ENCODE assay signal across 9 cellular contexts in the genomic region with DNA sequence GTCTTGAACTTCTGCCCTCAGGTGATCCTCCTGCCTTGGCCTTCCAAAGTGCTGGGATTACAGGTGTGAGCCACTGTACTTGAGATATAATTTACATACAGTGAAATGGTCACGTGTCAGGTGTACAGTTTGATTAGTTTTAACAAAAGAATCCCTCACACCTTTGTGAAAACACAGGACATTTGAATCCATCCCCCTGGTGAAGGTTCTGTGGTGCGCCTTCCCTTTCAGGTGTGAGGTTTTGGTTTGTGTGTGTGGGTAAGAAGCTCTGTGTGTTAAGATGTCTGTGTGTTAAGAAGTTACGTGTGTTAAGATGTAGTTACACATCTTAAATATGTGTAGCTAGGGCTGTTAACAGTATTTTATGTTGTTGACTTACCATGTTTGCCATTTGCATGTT. TPM values are rescaled to one million over a fixed set of nuclear protein-coding genes. Genes with fewer than 3 reads are reported as not detected.
A peak's percentile ranks its signal among the peaks of the same experiment; 100 is the strongest.
DNase-seq lines count a peak whose midpoint lies in the region; ATAC-seq and TF ChIP-seq lines count a peak whose summit lies in the region.
"Had no signal": no experiment of that assay in that cellular context is flagged by ENCODE, and none has a peak within 500 bp of the region (broad histone marks: within the 10 kb centered on the region; RNA-seq: fewer than 3 reads in every experiment).

No MANE protein-coding gene starts in this region.

- intact Hi-C loops in head of caudate nucleus (cut with DNase I), result no loop called here

- H3K27me3 Mint-ChIP-seq in central memory CD8-positive, alpha-beta T cell, result no peaks in the 10 kb centered on the region
- H3K27me3 Mint-ChIP-seq in natural killer cell treated with Interleukin-12 subunit alpha and Interleukin-12 subunit beta and Interleukin-15 and Interleukin-18, amount 100 ng/mL, for 72 hours, result no peaks in the 10 kb centered on the region

- POLR2A ChIA-PET in AG04450 (lab: Yijun Ruan, JAX), result interaction anchor here (1.2 kb wide), 1 partner anchor 56 kb away, joined by 7 read pairs; no protein-coding TSS in a partner anchor

- no peaks in the 10 kb centered on the region for H3K9me2 ChIP-seq in Karpas-422 (replicated peaks; ENCODE audit: insufficient read depth, low read length)

- H3K36me3 Mint-ChIP-seq in central memory CD8-positive, alpha-beta T cell (ENCODE audit: insufficient read depth), result peaks cover 37% of the 10 kb centered on the region
- H3K36me3 Mint-ChIP-seq in natural killer cell treated with Interleukin-12 subunit alpha and Interleukin-12 subunit beta and Interleukin-15 and Interleukin-18, amount 100 ng/mL, for 72 hours, result peaks cover 37% of the 10 kb centered on the region

- H3K9me3 ChIP-seq in AG04450 (ENCODE audit: control insufficient read depth, insufficient read depth, low read length) (no peaks in the 10 kb centered on the region; the same call in 1 of the 2 replicates), Karpas-422 (ENCODE audit: low read length) (no peaks in the 10 kb centered on the region)

- H3K4me3 Mint-ChIP-seq in central memory CD8-positive, alpha-beta T cell, result no peak overlapping the region
- H3K4me3 Mint-ChIP-seq in natural killer cell treated with Interleukin-12 subunit alpha and Interleukin-12 subunit beta and Interleukin-15 and Interleukin-18, amount 100 ng/mL, for 72 hours, result peak overlapping the region; percentile 78

- H3K27ac Mint-ChIP-seq in central memory CD8-positive, alpha-beta T cell (ENCODE audit: low read depth), result peak overlapping the region; percentile 23
- peak overlapping the region; percentile 85 to 92 for H3K27ac Mint-ChIP-seq in natural killer cell treated with Interleukin-12 subunit alpha and Interleukin-12 subunit beta and Interleukin-15 and Interleukin-18, amount 100 ng/mL, for 72 hours

- H3K27me3 ChIP-seq in AG04450 (ENCODE audit: control insufficient read depth, insufficient read depth, low read length), result no peaks in the 10 kb centered on the region
- no peaks in the 10 kb centered on the region for H3K27me3 ChIP-seq in Karpas-422 (ENCODE audit: low read length)

- no peaks in the 10 kb centered on the region for H3K9me3 Mint-ChIP-seq in central memory CD8-positive, alpha-beta T cell
- H3K9me3 Mint-ChIP-seq in natural killer cell treated with Interleukin-12 subunit alpha and Interleukin-12 subunit beta and Interleukin-15 and Interleukin-18, amount 100 ng/mL, for 72 hours, result no peaks in the 10 kb centered on the region

- 0 out of 2 replicates have a peak overlapping the region, but pooled peaks have one; percentile 7 for H3K9ac ChIP-seq in Karpas-422 (ENCODE audit: low read length)

- H3K4me3 ChIP-seq in AG04450 (ENCODE audit: low read depth, low read length) (no peak overlapping the region), Karpas-422 (ENCODE audit: low read length) (no peak overlapping the region)

- H2AFZ ChIP-seq in Karpas-422 (ENCODE audit: low read length), result no peak overlapping the region

- 0 out of 2 replicates have a peak, but pooled peaks cover 3% of the 10 kb centered on the region for H4K20me1 ChIP-seq in Karpas-422 (ENCODE audit: insufficient read depth, low read depth, low read length)

- CTCF ChIA-PET in AG04450 (lab: Charles Lee), result interaction anchor here (1.7 kb wide), 1 partner anchor 57 kb away, joined by 6 read pairs; no protein-coding TSS in a partner anchor

- peaks cover 63% of the 10 kb centered on the region for H3K4me1 ChIP-seq in Karpas-422 (ENCODE audit: low read length)

- peak overlapping the region; percentile 28 for H3K4me2 ChIP-seq in Karpas-422 (ENCODE audit: low read depth, low read length, poor library complexity, severe bottlenecking)

- peaks cover 46% of the 10 kb centered on the region for H3K4me1 Mint-ChIP-seq in central memory CD8-positive, alpha-beta T cell
- H3K4me1 Mint-ChIP-seq in natural killer cell treated with Interleukin-12 subunit alpha and Interleukin-12 subunit beta and Interleukin-15 and Interleukin-18, amount 100 ng/mL, for 72 hours (ENCODE audit: low read depth in 2 of 2), result peaks cover 53 to 75% of the 10 kb centered on the region in 2 donors

- H3K36me3 ChIP-seq in Karpas-422 (ENCODE audit: insufficient read depth, low read length), result peaks cover 30% of the 10 kb centered on the region; the same call in 1 of the 2 replicates

- H3K27ac ChIP-seq in AG04450 (ENCODE audit: low read depth, low read length) (peak overlapping the region; percentile 39), Karpas-422 (ENCODE audit: low read length) (peak overlapping the region; percentile 66; the same call in 1 of the 2 replicates)

- DNase-seq in AG04450 (ENCODE audit: low read depth, low spot score) (no peak), Karpas-422 (no peak), head of caudate nucleus (no peak), SW480 (ENCODE audit: low spot score) (no peak), DMS53 treated with DMSO at 0.1 percent for 48 hours (lab: John Stamatoyannopoulos, UW; ENCODE audit: unreplicated experiment) (no peak), CD1c-positive myeloid dendritic cell (ENCODE audit: extremely low spot score) (no peak)
- no peak for DNase-seq in central memory CD8-positive, alpha-beta T cell (ENCODE audit: low spot score in 2 of 2)
- no peak for DNase-seq in natural killer cell treated with Interleukin-12 subunit alpha and Interleukin-12 subunit beta and Interleukin-15 and Interleukin-18, amount 100 ng/mL, for 72 hours (ENCODE audit: low spot score)
- DNase-seq: NK-92 treated with Interleukin-12 subunit alpha and Interleukin-12 subunit beta, amount 100 ng/mL, for 24 hours had no signal

- no peak for TF ChIP-seq CTCF in AG04450 (IDR thresholded peaks at IDR 0.05; ENCODE audit: low read depth, low read length)

- H3K79me2 ChIP-seq in Karpas-422 (ENCODE audit: low read length), result peaks cover 72% of the 10 kb centered on the region

- no peak for ATAC-seq in central memory CD8-positive, alpha-beta T cell (replicated peaks; ENCODE audit: extremely low read depth, poor library complexity, severe bottlenecking)
- ATAC-seq in natural killer cell treated with Interleukin-12 subunit alpha and Interleukin-12 subunit beta and Interleukin-15 and Interleukin-18, amount 100 ng/mL, for 72 hours, result no peak

RNA-seq across cellular contexts. Expression of a gene that starts 4.4 kb away (rescaled TPM):
- polyA plus RNA-seq in AG04450 (2011; rRNA removed), result 34.7 and 38.7 TPM in 2 replicates
- 28.7 and 40.4 TPM in 2 replicates for polyA minus RNA-seq in AG04450 (2011; rRNA and poly(A)+ RNA removed)
- total RNA-seq in Karpas-422 (2014; rRNA removed; shearing (Covaris generic); ENCODE audit: low replicate concordance), result 22.6 and 32.0 TPM in 2 replicates
- 100 to 1,000 TPM in 1 of 2 donors, 10 to 100 TPM in 1; 91.6 to 117 TPM for total RNA-seq in natural killer cell treated with Interleukin-12 subunit alpha and Interleukin-12 subunit beta and Interleukin-15 and Interleukin-18, amount 100 ng/mL, for 72 hours
